25 cellular contexts compared by ENCODE assay signal in genomic region chr2:15832849-15833680, GRCh38.
DNase-seq lines count a peak whose midpoint lies in the region; ATAC-seq and TF ChIP-seq lines count a peak whose summit lies in the region.
"Had no signal": no experiment of that assay in that cellular context is flagged by ENCODE, and none has a peak within 500 bp of the region (broad histone marks: within the 10 kb centered on the region; RNA-seq: fewer than 3 reads in every experiment).

No MANE protein-coding gene starts in this region.

- DNase-seq in NCI-H526 (lab: John Stamatoyannopoulos, UW) (peak; percentile 100), SK-N-DZ (ENCODE audit: low spot score) (peak; percentile 95), coronary artery (ENCODE audit: low spot score) (peak; percentile 41), neural progenitor cell (ENCODE audit: low spot score) (no peak), esophagus muscularis mucosa (ENCODE audit: extremely low spot score) (no peak), germinal center (ENCODE audit: low spot score) (no peak), NCI-H1105 treated with DMSO at 0.1 percent for 48 hours (lab: John Stamatoyannopoulos, UW) (no peak)
- DNase-seq: 8988T; ACHN; AML-193; BE2C; CD4-positive, alpha-beta T cell; CD8-positive, alpha-beta memory T cell; DMS 273 treated with DMSO at 0.1 percent for 48 hours; DMS79; EL; GDM1; GM23248; H7; HCEC 1CT had no signal

- ATAC-seq in HG03442 (IDR thresholded peaks at IDR 0.05; ENCODE audit: unreplicated experiment): no peak
- ATAC-seq: A549, GM12878 had no signal

- no peaks in the 10 kb centered on the region for H4K20me1 ChIP-seq in neural progenitor cell (ENCODE audit: low read depth)
- H4K20me1 ChIP-seq: BLaER1 treated with 17β-estradiol and CSF1 and Interleukin-3, amounts not matched to agents 10 nM and 100 nM had no signal

- H3K36me3 ChIP-seq in neural progenitor cell (no peaks in the 10 kb centered on the region), esophagus muscularis mucosa (no peaks in the 10 kb centered on the region)
- H3K36me3 ChIP-seq: BE2C; BLaER1 treated with 17β-estradiol and CSF1 and Interleukin-3, amounts not matched to agents 10 nM and 100 nM had no signal

- H3K4me2 ChIP-seq in neural progenitor cell: no peak overlapping the region
- H3K4me2 ChIP-seq: A549; BLaER1 treated with 17β-estradiol and CSF1 and Interleukin-3, amounts not matched to agents 10 nM and 100 nM had no signal

- H3K27me3 Mint-ChIP-seq in neural progenitor cell (ENCODE audit: insufficient read depth, low read depth): peaks cover 2% of the 10 kb centered on the region

- TF ChIP-seq EP300 in esophagus muscularis mucosa (IDR thresholded peaks at IDR 0.05): no peak

- no peaks in the 10 kb centered on the region for H3K9me3 ChIP-seq in neural progenitor cell (ENCODE audit: low read depth)
- no peaks in the 10 kb centered on the region for H3K9me3 ChIP-seq in esophagus muscularis mucosa
- H3K9me3 ChIP-seq: A549, BE2C had no signal

- intact Hi-C loops in esophagus muscularis mucosa (cut with DNase I): no loop called here

- H3K27me3 ChIP-seq in neural progenitor cell (no peaks in the 10 kb centered on the region), esophagus muscularis mucosa (no peaks in the 10 kb centered on the region)
- H3K27me3 ChIP-seq: BE2C; BLaER1 treated with 17β-estradiol and CSF1 and Interleukin-3, amounts not matched to agents 10 nM and 100 nM had no signal

- H3K4me3 ChIP-seq in coronary artery: no peak overlapping the region
- no peak overlapping the region for H3K4me3 ChIP-seq in neural progenitor cell
- H3K4me3 ChIP-seq in esophagus muscularis mucosa: no peak overlapping the region
- H3K4me3 ChIP-seq: A549; BLaER1 treated with 17β-estradiol and CSF1 and Interleukin-3, amounts not matched to agents 10 nM and 100 nM; GM12878; GM23248 had no signal

- H3K4me1 Mint-ChIP-seq in neural progenitor cell: no peaks in the 10 kb centered on the region
- H3K4me1 Mint-ChIP-seq: CD14-positive monocyte; CD8-positive, alpha-beta memory T cell had no signal

- H2AFZ ChIP-seq in neural progenitor cell (replicated peaks): no peak overlapping the region
- H2AFZ ChIP-seq: GM23248 had no signal

- no peaks in the 10 kb centered on the region for H3F3A ChIP-seq in neural progenitor cell (ENCODE audit: low read depth)

- H3K27ac ChIP-seq in coronary artery (no peak overlapping the region), neural progenitor cell (no peak overlapping the region), esophagus muscularis mucosa (replicated peaks in 1 of 4) (no peak overlapping the region)
- H3K27ac ChIP-seq: A549; BLaER1 treated with 17β-estradiol and CSF1 and Interleukin-3, amounts not matched to agents 10 nM and 100 nM; GM23248 had no signal

- no peak for TF ChIP-seq POLR2A in esophagus muscularis mucosa (IDR thresholded peaks at IDR 0.05; ENCODE audit: low read depth)

- peak overlapping the region; percentile 17 for H3K27ac Mint-ChIP-seq in neural progenitor cell
- H3K27ac Mint-ChIP-seq: CD14-positive monocyte; CD4-positive, alpha-beta T cell; CD8-positive, alpha-beta memory T cell had no signal

- no peaks in the 10 kb centered on the region for H3K36me3 Mint-ChIP-seq in neural progenitor cell
- H3K36me3 Mint-ChIP-seq: CD14-positive monocyte; CD8-positive, alpha-beta memory T cell had no signal

- H3K4me1 ChIP-seq in neural progenitor cell (no peaks in the 10 kb centered on the region), esophagus muscularis mucosa (no peaks in the 10 kb centered on the region)
- H3K4me1 ChIP-seq: A549; BE2C; BLaER1 treated with 17β-estradiol and CSF1 and Interleukin-3, amounts not matched to agents 10 nM and 100 nM had no signal

- TF ChIP-seq CTCF in coronary artery (IDR thresholded peaks at IDR 0.05) (no peak), neural progenitor cell (IDR thresholded peaks at IDR 0.05) (no peak), esophagus muscularis mucosa (IDR thresholded peaks at IDR 0.05) (no peak)

- no peaks in the 10 kb centered on the region for H3K79me2 ChIP-seq in neural progenitor cell (ENCODE audit: low read depth)

- peaks cover 11% of the 10 kb centered on the region for H3K9me3 Mint-ChIP-seq in neural progenitor cell
- H3K9me3 Mint-ChIP-seq: CD4-positive, alpha-beta T cell had no signal

- H3K9ac ChIP-seq in neural progenitor cell: no peak overlapping the region
- H3K9ac ChIP-seq: BLaER1 treated with 17β-estradiol and CSF1 and Interleukin-3, amounts not matched to agents 10 nM and 100 nM; GM23248 had no signal

- 90% methylated on average over 8 of the region's 9 CpGs for WGBS in esophagus muscularis mucosa

- no peak overlapping the region for H3K4me3 Mint-ChIP-seq in neural progenitor cell
- H3K4me3 Mint-ChIP-seq: CD14-positive monocyte; CD4-positive, alpha-beta T cell; CD8-positive, alpha-beta memory T cell had no signal

Comparison
In these comparisons a context has a peak if more than half of its experiments do, and no peak if none do; other contexts are left out.
1. DNase-seq: peak in NCI-H526 (2 of 2), SK-N-DZ (single experiment) and coronary artery (single experiment); none in neural progenitor cell (single experiment), esophagus muscularis mucosa (single experiment), germinal center (single experiment) and NCI-H1105 treated with DMSO at 0.1 percent for 48 hours (single experiment).